In the genomic region with DNA sequence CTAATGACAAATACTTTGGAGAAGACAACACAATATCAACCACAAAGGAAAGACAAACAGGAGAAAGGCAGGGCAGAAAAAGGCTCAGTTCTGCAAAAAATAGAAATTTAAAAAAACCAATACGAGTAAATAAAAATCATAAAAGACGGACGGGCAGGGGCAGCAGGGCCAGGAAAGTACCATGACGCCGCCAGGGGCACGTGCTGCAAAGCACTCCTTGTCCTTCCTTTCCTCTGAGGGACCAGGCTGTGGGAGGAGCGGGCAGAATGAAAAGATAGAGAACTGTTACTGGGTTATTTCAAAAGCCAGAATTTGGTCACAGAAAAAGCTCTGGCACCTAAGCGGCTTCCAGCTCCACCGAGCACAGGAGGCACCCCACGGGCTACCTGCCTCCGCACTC, we compare ENCODE assay signal across 28 cellular contexts.
"Had no signal": no experiment of that assay in that cellular context is flagged by ENCODE, and none has a peak within 500 bp of the region (broad histone marks: within the 10 kb centered on the region; RNA-seq: fewer than 3 reads in every experiment).

No MANE protein-coding gene starts in this region.

- DNase-seq: activated B cell treated with CpG ODN at 0.5 μM for 24 hours; activated CD4-positive, alpha-beta T cell treated with anti-CD3 and anti-CD28 coated beads for 36 hours; activated effector memory CD4-positive, alpha-beta T cell treated with Interleukin-2 at 50 U/mL for 16 hours; activated naive CD4-positive, alpha-beta T cell treated with anti-CD3 and anti-CD28 coated beads, Interleukin-2, amount 10 ng/mL, durations not matched to agents 7 days and 5 days; activated naive CD8-positive, alpha-beta T cell treated with anti-CD3 and anti-CD28 coated beads, Interleukin-2, amount 10 ng/mL, durations not matched to agents 7 days and 5 days; amniotic stem cell; brain microvascular endothelial cell; endodermal cell; foreskin keratinocyte; heart left ventricle; hypothalamus; kidney glomerular epithelial cell; left lung; lower lobe of right lung; mesendoderm; retina; sigmoid colon; small intestine; stimulated activated CD4-positive, alpha-beta T cell treated with anti-CD3 and anti-CD28 coated beads, Interleukin-4, amount 100 ng/mL, for 24 hours; T-helper 2 cell; trophoblast cell; uterus had no signal

- H3K9me3 Mint-ChIP-seq: activated B cell treated with CpG ODN at 0.5 μM for 24 hours; activated naive CD4-positive, alpha-beta T cell treated with anti-CD3 and anti-CD28 coated beads, Interleukin-2, amount 10 ng/mL, durations not matched to agents 7 days and 5 days; activated naive CD8-positive, alpha-beta T cell treated with anti-CD3 and anti-CD28 coated beads, Interleukin-2, amount 10 ng/mL, durations not matched to agents 7 days and 5 days; endodermal cell; natural killer cell treated with Interleukin-12 subunit alpha and Interleukin-12 subunit beta and Interleukin-15 and Interleukin-18, amount 100 ng/mL, for 72 hours; stimulated activated effector memory CD8-positive, alpha-beta T cell treated with anti-CD3 and anti-CD28 coated beads, Interleukin-12 subunit alpha, Interleukin-12 subunit beta, amount 100 ng/mL, for 72 hours; stimulated activated naive CD8-positive, alpha-beta T cell treated with anti-CD3 and anti-CD28 coated beads, Interleukin-15, Interleukin-2, amounts not matched to agents 100 ng/mL and 50 ng/mL, for 24 hours had no signal

- H3K9me3 ChIP-seq: heart left ventricle, left lung, lower lobe of right lung, neutrophil, prostate gland, sigmoid colon, uterus had no signal

- ATAC-seq: activated CD4-positive, alpha-beta T cell treated with anti-CD3 and anti-CD28 coated beads for 36 hours; esophagus mucosa; foreskin keratinocyte; heart left ventricle; left lung; lower lobe of right lung; natural killer cell treated with Interleukin-12 subunit alpha and Interleukin-12 subunit beta and Interleukin-15 and Interleukin-18, amount 100 ng/mL, for 72 hours; stimulated activated effector memory CD8-positive, alpha-beta T cell treated with anti-CD3 and anti-CD28 coated beads, Interleukin-12 subunit alpha, Interleukin-12 subunit beta, amount 100 ng/mL, for 72 hours had no signal

- H3K27me3 Mint-ChIP-seq: activated B cell treated with CpG ODN at 0.5 μM for 24 hours; activated CD4-positive, alpha-beta T cell treated with anti-CD3 and anti-CD28 coated beads for 36 hours; activated naive CD8-positive, alpha-beta T cell treated with anti-CD3 and anti-CD28 coated beads, Interleukin-2, amount 10 ng/mL, durations not matched to agents 7 days and 5 days; stimulated activated naive CD8-positive, alpha-beta T cell treated with anti-CD3 and anti-CD28 coated beads, Interleukin-15, Interleukin-2, amounts not matched to agents 100 ng/mL and 50 ng/mL, for 24 hours had no signal

- H3K4me1 ChIP-seq: foreskin keratinocyte, left lung, lower lobe of right lung, prostate gland, sigmoid colon, uterus had no signal

- H3K27ac ChIP-seq: brain microvascular endothelial cell, foreskin keratinocyte, left lung, lower lobe of right lung, neutrophil, prostate gland, sigmoid colon, uterus had no signal

- H3K36me3 Mint-ChIP-seq: activated naive CD4-positive, alpha-beta T cell treated with anti-CD3 and anti-CD28 coated beads, Interleukin-2, amount 10 ng/mL, durations not matched to agents 7 days and 5 days; activated naive CD8-positive, alpha-beta T cell treated with anti-CD3 and anti-CD28 coated beads, Interleukin-2, amount 10 ng/mL, durations not matched to agents 7 days and 5 days; natural killer cell treated with Interleukin-12 subunit alpha and Interleukin-12 subunit beta and Interleukin-15 and Interleukin-18, amount 100 ng/mL, for 72 hours; stimulated activated effector memory CD8-positive, alpha-beta T cell treated with anti-CD3 and anti-CD28 coated beads, Interleukin-12 subunit alpha, Interleukin-12 subunit beta, amount 100 ng/mL, for 72 hours had no signal

- H3K36me3 ChIP-seq: brain microvascular endothelial cell, left lung, uterus had no signal

- H3K27ac Mint-ChIP-seq: activated B cell treated with CpG ODN at 0.5 μM for 24 hours; activated CD4-positive, alpha-beta T cell treated with anti-CD3 and anti-CD28 coated beads for 36 hours; activated naive CD4-positive, alpha-beta T cell treated with anti-CD3 and anti-CD28 coated beads, Interleukin-2, amount 10 ng/mL, durations not matched to agents 7 days and 5 days; activated naive CD8-positive, alpha-beta T cell treated with anti-CD3 and anti-CD28 coated beads, Interleukin-2, amount 10 ng/mL, durations not matched to agents 7 days and 5 days; endodermal cell; natural killer cell treated with Interleukin-12 subunit alpha and Interleukin-12 subunit beta and Interleukin-15 and Interleukin-18, amount 100 ng/mL, for 72 hours; stimulated activated effector memory CD8-positive, alpha-beta T cell treated with anti-CD3 and anti-CD28 coated beads, Interleukin-12 subunit alpha, Interleukin-12 subunit beta, amount 100 ng/mL, for 72 hours; stimulated activated naive CD8-positive, alpha-beta T cell treated with anti-CD3 and anti-CD28 coated beads, Interleukin-15, Interleukin-2, amounts not matched to agents 100 ng/mL and 50 ng/mL, for 24 hours had no signal

- H3K4me3 ChIP-seq: heart left ventricle, left lung, lower lobe of right lung, prostate gland, sigmoid colon, uterus had no signal

- H3K4me3 Mint-ChIP-seq: activated B cell treated with CpG ODN at 0.5 μM for 24 hours; activated CD4-positive, alpha-beta T cell treated with anti-CD3 and anti-CD28 coated beads for 36 hours; activated naive CD4-positive, alpha-beta T cell treated with anti-CD3 and anti-CD28 coated beads, Interleukin-2, amount 10 ng/mL, durations not matched to agents 7 days and 5 days; activated naive CD8-positive, alpha-beta T cell treated with anti-CD3 and anti-CD28 coated beads, Interleukin-2, amount 10 ng/mL, durations not matched to agents 7 days and 5 days; endodermal cell; natural killer cell treated with Interleukin-12 subunit alpha and Interleukin-12 subunit beta and Interleukin-15 and Interleukin-18, amount 100 ng/mL, for 72 hours; stimulated activated effector memory CD8-positive, alpha-beta T cell treated with anti-CD3 and anti-CD28 coated beads, Interleukin-12 subunit alpha, Interleukin-12 subunit beta, amount 100 ng/mL, for 72 hours; stimulated activated naive CD8-positive, alpha-beta T cell treated with anti-CD3 and anti-CD28 coated beads, Interleukin-15, Interleukin-2, amounts not matched to agents 100 ng/mL and 50 ng/mL, for 24 hours had no signal

- H3K27me3 ChIP-seq: brain microvascular endothelial cell, foreskin keratinocyte, heart left ventricle, left lung, neutrophil, sigmoid colon, uterus had no signal

- H3K4me1 Mint-ChIP-seq: activated B cell treated with CpG ODN at 0.5 μM for 24 hours; activated CD4-positive, alpha-beta T cell treated with anti-CD3 and anti-CD28 coated beads for 36 hours; activated naive CD4-positive, alpha-beta T cell treated with anti-CD3 and anti-CD28 coated beads, Interleukin-2, amount 10 ng/mL, durations not matched to agents 7 days and 5 days; activated naive CD8-positive, alpha-beta T cell treated with anti-CD3 and anti-CD28 coated beads, Interleukin-2, amount 10 ng/mL, durations not matched to agents 7 days and 5 days had no signal
